In genomic region chr14:76985540-76986260, GRCh38 we compare ENCODE assay signal across 15 cellular contexts. TPM values are rescaled to one million over a fixed set of nuclear protein-coding genes. Genes with fewer than 3 reads are reported as not detected.
A peak's percentile ranks its signal among the peaks of the same experiment; 100 is the strongest.
DNase-seq lines count a peak whose midpoint lies in the region; ATAC-seq and TF ChIP-seq lines count a peak whose summit lies in the region.
"Had no signal": no experiment of that assay in that cellular context is flagged by ENCODE, and none has a peak within 500 bp of the region (broad histone marks: within the 10 kb centered on the region; RNA-seq: fewer than 3 reads in every experiment).

No MANE protein-coding gene starts in this region.

- H2BK120ac ChIP-seq in trophoblast cell (ENCODE audit: insufficient read depth, low read length, poor library complexity) = no peak overlapping the region

- no peak overlapping the region for H3K14ac ChIP-seq in trophoblast cell (ENCODE audit: low read length)

- H3K4me3 ChIP-seq in choroid plexus epithelial cell (ENCODE audit: low read depth, low read length) (no peak overlapping the region), trophoblast cell (ENCODE audit: low read depth, low read length) (peak overlapping the region; percentile 4), spleen (no peak overlapping the region)
- H3K4me3 ChIP-seq: adrenal gland, esophagus squamous epithelium, lower lobe of right lung had no signal

- H3K79me2 ChIP-seq in trophoblast cell (ENCODE audit: control insufficient read depth, insufficient read depth, low read length, poor library complexity) = no peaks in the 10 kb centered on the region

- H3K27ac ChIP-seq in trophoblast cell (ENCODE audit: low read depth, low read length) = peak overlapping the region; percentile 51
- no peak overlapping the region for H3K27ac ChIP-seq in spleen
- H3K27ac ChIP-seq: adrenal gland, esophagus squamous epithelium, lower lobe of right lung, neutrophil had no signal

- TF ChIP-seq CTCF in choroid plexus epithelial cell (conservative IDR thresholded peaks at IDR 0.05; ENCODE audit: low read depth, low read length) (no peak), spleen (IDR thresholded peaks at IDR 0.05 in 8 of 11, conservative IDR thresholded peaks at IDR 0.05 in 3 of 11) (no peak)

- ATAC-seq in HG03439 (IDR thresholded peaks at IDR 0.05; ENCODE audit: unreplicated experiment) (no peak), GM21529 (IDR thresholded peaks at IDR 0.05; ENCODE audit: unreplicated experiment) (no peak)

- no peak overlapping the region for H3K9ac ChIP-seq in trophoblast cell (ENCODE audit: low read length)

- no peak overlapping the region for H3K23ac ChIP-seq in trophoblast cell (ENCODE audit: low read length)

- peak overlapping the region; percentile 17 for H3K4me2 ChIP-seq in trophoblast cell (ENCODE audit: low read length)

- no peak overlapping the region for H2AFZ ChIP-seq in trophoblast cell (ENCODE audit: insufficient read depth, low read length, poor library complexity)

- no peak overlapping the region for H2BK12ac ChIP-seq in trophoblast cell (ENCODE audit: low read length)

- no peak overlapping the region for H2AK5ac ChIP-seq in trophoblast cell (ENCODE audit: low read length)

- DNase-seq in NCI-H1417 (lab: John Stamatoyannopoulos, UW) = peak in 2 of 3 experiments; percentile 20 to 63
- DNase-seq in NCI-H1417 treated with DMSO at 0.1 percent for 48 hours (lab: John Stamatoyannopoulos, UW) = no peak
- DNase-seq in NCI-H226 = peak; percentile 35
- peak; percentile 46 for DNase-seq in choroid plexus epithelial cell (ENCODE audit: low read depth)
- DNase-seq in trophoblast cell = peak; percentile 73 to 82
- no peak for DNase-seq in spleen
- DNase-seq: adrenal gland, esophagus squamous epithelium, hypothalamus, lower lobe of right lung, NCI-H1092, NCI-H524 treated with DMSO at 0.1 percent for 48 hours had no signal

- TF ChIP-seq POLR2A in spleen (IDR thresholded peaks at IDR 0.05) = no peak

- H3K27me3 ChIP-seq in trophoblast cell (ENCODE audit: insufficient read depth, low read length) = no peaks in the 10 kb centered on the region
- H3K27me3 ChIP-seq in spleen (replicated peaks in 1 of 7) = no peaks in the 10 kb centered on the region
- H3K27me3 ChIP-seq: adrenal gland, esophagus squamous epithelium, neutrophil had no signal

- intact Hi-C loops in spleen (cut with DNase I; ENCODE audit: low total_unique reads) = no loop called here

- H4K12ac ChIP-seq in trophoblast cell (ENCODE audit: low read depth, low read length) = no peak overlapping the region

- H3K4me1 ChIP-seq in trophoblast cell (ENCODE audit: control insufficient read depth in 1 of 2, insufficient read depth in 2 of 2, low read length in 2 of 2) (peaks cover 28 to 32% of the 10 kb centered on the region in 2 experiments), spleen (peaks cover 0 to 17% (median 8%) of the 10 kb centered on the region in 6 donors)
- H3K4me1 ChIP-seq: adrenal gland, esophagus squamous epithelium, lower lobe of right lung had no signal

- no peak overlapping the region for H3K18ac ChIP-seq in trophoblast cell (ENCODE audit: low read length)

- no peak overlapping the region for H3K4ac ChIP-seq in trophoblast cell (ENCODE audit: low read depth, low read length)

- H2BK5ac ChIP-seq in trophoblast cell (ENCODE audit: low read depth, low read length, poor library complexity) = peak overlapping the region; percentile 13

- peak overlapping the region; percentile 10 for H4K91ac ChIP-seq in trophoblast cell (ENCODE audit: low read depth, low read length)

- H3K9me3 ChIP-seq in trophoblast cell (ENCODE audit: insufficient read depth, low read depth, low read length) = peaks cover 1% of the 10 kb centered on the region
- H3K9me3 ChIP-seq in spleen = peaks cover 0 to 10% (median 0%) of the 10 kb centered on the region in 8 donors
- H3K9me3 ChIP-seq: adrenal gland, lower lobe of right lung, neutrophil had no signal

- H3K36me3 ChIP-seq in trophoblast cell (ENCODE audit: control insufficient read depth in 1 of 2, insufficient read depth in 2 of 2, low read length in 2 of 2) = no peaks in the 10 kb centered on the region
- no peaks in the 10 kb centered on the region for H3K36me3 ChIP-seq in spleen
- H3K36me3 ChIP-seq: adrenal gland, esophagus squamous epithelium, lower lobe of right lung, neutrophil had no signal

- no CpG with 5 or more reads among the region's 4 CpGs for WGBS in trophoblast cell (ENCODE audit: extremely low coverage, insufficient coverage, insufficient read length)
- 90 to 95% (median 91%) methylated on average over 3 to 4 of the region's 4 CpGs for WGBS in spleen, 5 donors

- H4K8ac ChIP-seq in trophoblast cell (ENCODE audit: low read depth, low read length) = no peak overlapping the region

- peaks cover 11% of the 10 kb centered on the region for H3K79me1 ChIP-seq in trophoblast cell (ENCODE audit: low read length)

RNA-seq across cellular contexts. Expression of gene IRF2BPL, which starts 42.8 kb away (rescaled TPM):
- 21.4 and 23.0 TPM in 2 replicates for polyA plus RNA-seq in trophoblast cell (2013)
- 10 to 100 TPM; 38.2 to 62.7 (median 47.7) TPM for total RNA-seq in spleen
- polyA plus RNA-seq in spleen = 10 to 100 TPM in 1 of 3 donors, 1 to 10 TPM in 2; 4.1 to 15.8 (median 6.3) TPM

Comparison
In these comparisons a context has a peak if more than half of its experiments do, and no peak if none do; other contexts are left out.
1. DNase-seq: peak in NCI-H1417 (2 of 3), NCI-H226 (single experiment), choroid plexus epithelial cell (single experiment) and trophoblast cell (2 of 2); none in NCI-H1417 treated with DMSO at 0.1 percent for 48 hours (single experiment) and spleen (single experiment).